ENCODE assay signal across 23 cellular contexts in genomic region chr3:88221726-88222125, GRCh38.
"Had no signal": no experiment of that assay in that cellular context is flagged by ENCODE, and none has a peak within 500 bp of the region (broad histone marks: within the 10 kb centered on the region; RNA-seq: fewer than 3 reads in every experiment).

No MANE protein-coding gene starts in this region.

- H3K4me1 ChIP-seq: colonic mucosa, esophagus squamous epithelium, gastrocnemius medialis, heart right ventricle, left lung, lower lobe of right lung had no signal

- H3K36me3 ChIP-seq: colonic mucosa, esophagus squamous epithelium, gastrocnemius medialis, heart right ventricle, left lung, lower lobe of right lung had no signal

- H3K9me3 ChIP-seq: colonic mucosa, esophagus squamous epithelium, gastrocnemius medialis, heart right ventricle, left lung, lower lobe of right lung, mucosa of descending colon had no signal

- H3K9me3 Mint-ChIP-seq: dendritic cell treated with granulocyte-macrophage colony-stimulating factor and Interleukin-4, amounts not matched to agents 40 ng/mL and 50 ng/mL, for 4 days; effector memory CD8-positive, alpha-beta T cell; endodermal cell; mesothelial cell of epicardium had no signal

- H3K27ac ChIP-seq: colonic mucosa, epithelial cell of prostate, esophagus squamous epithelium, gastrocnemius medialis, heart right ventricle, left lung, lower lobe of right lung had no signal

- H3K36me3 Mint-ChIP-seq: mesothelial cell of epicardium had no signal

- H3K4me3 Mint-ChIP-seq: dendritic cell treated with granulocyte-macrophage colony-stimulating factor and Interleukin-4, amounts not matched to agents 40 ng/mL and 50 ng/mL, for 4 days; effector memory CD8-positive, alpha-beta T cell; endodermal cell; mesothelial cell of epicardium had no signal

- H3K27me3 Mint-ChIP-seq: dendritic cell treated with granulocyte-macrophage colony-stimulating factor and Interleukin-4, amounts not matched to agents 40 ng/mL and 50 ng/mL, for 4 days had no signal

- H3K4me3 ChIP-seq: colonic mucosa, esophagus squamous epithelium, gastrocnemius medialis, heart right ventricle, left lung, lower lobe of right lung, mucosa of descending colon had no signal

- H3K4me1 Mint-ChIP-seq: mesothelial cell of epicardium had no signal

- H3K27me3 ChIP-seq: colonic mucosa, esophagus squamous epithelium, gastrocnemius medialis, heart right ventricle, left lung had no signal

- H3K27ac Mint-ChIP-seq: dendritic cell treated with granulocyte-macrophage colony-stimulating factor and Interleukin-4, amounts not matched to agents 40 ng/mL and 50 ng/mL, for 4 days; effector memory CD8-positive, alpha-beta T cell; endodermal cell; mesothelial cell of epicardium had no signal

- DNase-seq: colonic mucosa; cortex of kidney; effector CD8-positive, alpha-beta T cell; effector memory CD8-positive, alpha-beta T cell; endodermal cell; erythroblast; esophagus squamous epithelium; foreskin fibroblast; foreskin melanocyte; gastrocnemius medialis; glutamatergic neuron; head of caudate nucleus; heart right ventricle; hippocampal formation; left cardiac atrium; left lung; left ventricle myocardium superior; lower lobe of right lung; mesenchymal stem cell; mucosa of descending colon had no signal
